Comparison of ENCODE assay signal across 26 cellular contexts in the genomic region with DNA sequence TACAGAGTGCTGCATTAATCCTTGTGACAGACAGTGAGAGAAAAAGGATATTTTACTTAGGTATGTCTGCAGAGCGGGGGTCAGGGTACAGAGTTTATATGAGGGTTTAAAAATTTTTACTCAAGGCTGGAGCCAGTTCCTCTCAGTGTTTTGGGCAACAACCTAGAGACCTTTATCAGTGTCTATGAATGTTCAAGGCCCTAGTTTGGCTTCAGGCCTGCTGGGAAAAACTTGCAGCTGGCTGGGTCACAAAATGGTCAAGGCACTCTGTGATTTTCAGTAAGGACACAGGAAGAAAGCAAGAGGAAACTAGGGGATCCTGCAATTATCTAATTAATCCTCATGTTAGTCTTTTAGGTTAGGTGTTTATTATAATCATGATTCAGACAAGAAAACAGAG. TPM values are rescaled to one million over a fixed set of nuclear protein-coding genes. Genes with fewer than 3 reads are reported as not detected.
DNase-seq lines count a peak whose midpoint lies in the region; ATAC-seq and TF ChIP-seq lines count a peak whose summit lies in the region.
"Had no signal": no experiment of that assay in that cellular context is flagged by ENCODE, and none has a peak within 500 bp of the region (broad histone marks: within the 10 kb centered on the region; RNA-seq: fewer than 3 reads in every experiment).

No MANE protein-coding gene starts in this region.

- no peak for DNase-seq in Right ventricle myocardium superior
- DNase-seq in right atrium auricular region (ENCODE audit: low spot score) = no peak
- no peak for DNase-seq in left cardiac atrium
- peak; percentile 73 to 81 (median 79) for DNase-seq in ovary
- no peak for DNase-seq in thoracic aorta (ENCODE audit: low spot score)
- DNase-seq in activated CD8-positive, alpha-beta memory T cell treated with anti-CD3 and anti-CD28 coated beads for 24 hours = no peak
- no peak for DNase-seq in T-helper 2 cell
- no peak for DNase-seq in stimulated activated CD4-positive, alpha-beta T cell treated with anti-CD3 and anti-CD28 coated beads, Interleukin-12 subunit alpha, Interleukin-12 subunit beta, amount 100 ng/mL, for 4 hours
- DNase-seq: 8988T; ACHN; DMS153; DND-41; NCI-H1092; NCI-H1417 treated with DMSO at 0.1 percent for 48 hours; NCI-H1694 treated with DMSO at 0.1 percent for 48 hours; NCI-H2081 treated with DMSO at 0.1 percent for 48 hours; NCI-H2171; NCI-H226; NCI-H510A; NCI-H774; NK-92 treated with Interleukin-12 subunit alpha and Interleukin-12 subunit beta, amount 100 ng/mL, for 24 hours; PC-3; SHP77 treated with DMSO at 0.1 percent for 48 hours had no signal

- no peak for TF ChIP-seq EP300 in ovary (IDR thresholded peaks at IDR 0.05)

- H3K36me3 ChIP-seq in right atrium auricular region (no peaks in the 10 kb centered on the region), ovary (no peaks in the 10 kb centered on the region), thoracic aorta (no peaks in the 10 kb centered on the region)

- H3K4me1 ChIP-seq in right atrium auricular region (peaks cover 0 to 10% of the 10 kb centered on the region in 2 donors), ovary (ENCODE audit: insufficient read depth) (peaks cover 17% of the 10 kb centered on the region), thoracic aorta (ENCODE audit: control insufficient read depth in 1 of 2, low read depth in 2 of 2) (peaks cover 0 to 11% of the 10 kb centered on the region in 2 donors)

- intact Hi-C loops in Right ventricle myocardium superior (cut with DNase I) (no loop called here), left cardiac atrium (cut with DNase I) (loop anchor here in 1 of 2 donors (10.0 kb wide), 2 partner anchors 104 to 136 kb away; a partner anchor contains a TSS), ovary (cut with DNase I) (no loop called here)

- peaks cover 0 to 19% of the 10 kb centered on the region in 2 donors for H3K9me3 ChIP-seq in right atrium auricular region
- no peaks in the 10 kb centered on the region for H3K9me3 ChIP-seq in ovary
- H3K9me3 ChIP-seq in thoracic aorta = no peaks in the 10 kb centered on the region

- H3K27me3 ChIP-seq in right atrium auricular region (no peaks in the 10 kb centered on the region), ovary (no peaks in the 10 kb centered on the region), thoracic aorta (replicated peaks; ENCODE audit: insufficient read depth) (no peaks in the 10 kb centered on the region)

- no peak for TF ChIP-seq CTCF in right atrium auricular region (IDR thresholded peaks at IDR 0.05)
- TF ChIP-seq CTCF in ovary (IDR thresholded peaks at IDR 0.05) = no peak
- no peak for TF ChIP-seq CTCF in thoracic aorta (IDR thresholded peaks at IDR 0.05)

- ATAC-seq in Right ventricle myocardium superior (ENCODE audit: poor library complexity) (peak; percentile 63), left cardiac atrium (peak; percentile 53 to 61), thoracic aorta (ENCODE audit: insufficient number of reproducible peaks, low FRiP score, low read depth) (no peak)
- ATAC-seq: HCT116, PC-3 had no signal

- TF ChIP-seq POLR2A in ovary (IDR thresholded peaks at IDR 0.05) = no peak

- H3K27ac ChIP-seq in right atrium auricular region (peak overlapping the region in 1 of 2 donors; percentile 44), ovary (peak overlapping the region in 1 of 2 donors; percentile 64), thoracic aorta (peak overlapping the region; percentile 26 to 46)
- H3K27ac ChIP-seq: HL-60 had no signal

- H3K4me3 ChIP-seq in right atrium auricular region (no peak overlapping the region), ovary (no peak overlapping the region), thoracic aorta (no peak overlapping the region)

- WGBS in ovary, 3 donors = 8 to 23% (median 10%) methylated on average over 1 of the region's 1 CpG

RNA-seq across cellular contexts. Expression of a gene that starts 10.8 kb away (rescaled TPM):
- total RNA-seq in Right ventricle myocardium superior (0.73 TPM), right atrium auricular region (10 to 100 TPM in 1 of 2 donors, 1 to 10 TPM in 1; 1.2 to 23.6 TPM), left cardiac atrium (1 to 10 TPM; 1.7 to 3.2 TPM), ovary (under 1 TPM in 6 of 7 donors, not detected in 1; 0.05 to 0.15 (median 0.12) TPM), thoracic aorta (under 1 TPM; 0.07 to 0.14 TPM)
- polyA plus RNA-seq in ovary = under 1 TPM in 1 of 2 donors, not detected in 1; 0.06 TPM
- polyA plus RNA-seq: BJ had no signal

Comparison
In these comparisons a context has a peak if more than half of its experiments do, and no peak if none do; other contexts are left out.
1. DNase-seq: peak in ovary (5 of 5); none in Right ventricle myocardium superior (single experiment), right atrium auricular region (single experiment), left cardiac atrium (single experiment), thoracic aorta (single experiment), activated CD8-positive, alpha-beta memory T cell treated with anti-CD3 and anti-CD28 coated beads for 24 hours (single experiment), T-helper 2 cell (0 of 5) and stimulated activated CD4-positive, alpha-beta T cell treated with anti-CD3 and anti-CD28 coated beads, Interleukin-12 subunit alpha, Interleukin-12 subunit beta, amount 100 ng/mL, for 4 hours (single experiment).